8 cellular contexts compared by ENCODE assay signal in genomic region chr11:65662247-65662801, GRCh38. TPM values are rescaled to one million over a fixed set of nuclear protein-coding genes. Genes with fewer than 3 reads are reported as not detected.
A peak's percentile ranks its signal among the peaks of the same experiment; 100 is the strongest.
DNase-seq lines count a peak whose midpoint lies in the region; ATAC-seq lines count a peak whose summit lies in the region.

No MANE protein-coding gene starts in this region.

- H3K9me3 ChIP-seq in naive thymus-derived CD4-positive, alpha-beta T cell (ENCODE audit: control insufficient read depth in 2 of 3, low read length in 3 of 3) = no peaks in the 10 kb centered on the region

- no peaks in the 10 kb centered on the region for H3K36me3 Mint-ChIP-seq in IgD-negative memory B cell
- H3K36me3 Mint-ChIP-seq in naive thymus-derived CD4-positive, alpha-beta T cell = peaks cover 10 to 22% (median 18%) of the 10 kb centered on the region in 5 donors

- H3K4me1 ChIP-seq in naive thymus-derived CD4-positive, alpha-beta T cell (ENCODE audit: control insufficient read depth in 2 of 2, insufficient read depth in 2 of 2, low read length in 2 of 2) = peaks cover 20 to 33% of the 10 kb centered on the region in 2 donors

- peak overlapping the region; percentile 98 for H3K27ac ChIP-seq in cingulate gyrus (ENCODE audit: low read depth, low read length)
- peak overlapping the region; percentile 99 for H3K27ac ChIP-seq in naive thymus-derived CD4-positive, alpha-beta T cell (ENCODE audit: low read depth, low read length)

- intact Hi-C loops in naive thymus-derived CD4-positive, alpha-beta T cell (cut with micrococcal nuclease) = loop anchor here (1.0 to 2.0 kb wide), 4 partner anchors 9 to 196 kb away; partner anchors contain the start of genes CFL1 (in 2 of the 2) and KAT5 (in 1 of the 2)

- H3K4me3 Mint-ChIP-seq in IgD-negative memory B cell = peak overlapping the region; percentile 84 to 93 (median 90)
- H3K4me3 Mint-ChIP-seq in naive thymus-derived CD4-positive, alpha-beta T cell = peak overlapping the region; percentile 69 to 91 (median 84)

- H3K9me3 Mint-ChIP-seq in IgD-negative memory B cell = no peaks in the 10 kb centered on the region
- no peaks in the 10 kb centered on the region for H3K9me3 Mint-ChIP-seq in naive thymus-derived CD4-positive, alpha-beta T cell

- CTCF ChIA-PET in naive thymus-derived CD4-positive, alpha-beta T cell (lab: Charles Lee) = interaction anchor here (0.7 to 0.9 kb wide), 2 partner anchors 8 to 47 kb away, joined by 3 read pairs; partner anchors contain the start of gene PCNX3

- H3K4me3 ChIP-seq in naive thymus-derived CD4-positive, alpha-beta T cell (ENCODE audit: low read length) = peak overlapping the region; percentile 85

- DNase-seq in naive thymus-derived CD4-positive, alpha-beta T cell = no peak
- DNase-seq in AG08396 (ENCODE audit: low spot score) (no peak), GF-D8 (lab: John Stamatoyannopoulos, UW) (no peak), cortex of kidney (lab: John Stamatoyannopoulos, UW) (no peak)

- peak; percentile 11 for ATAC-seq in GM18868 (IDR thresholded peaks at IDR 0.05; ENCODE audit: unreplicated experiment)
- ATAC-seq in naive thymus-derived CD4-positive, alpha-beta T cell = no peak
- ATAC-seq in HG03469 (IDR thresholded peaks at IDR 0.05; ENCODE audit: unreplicated experiment) = no peak

- peaks cover 5 to 8% (median 7%) of the 10 kb centered on the region in 3 donors for H3K4me1 Mint-ChIP-seq in IgD-negative memory B cell
- peaks cover 15 to 46% (median 36%) of the 10 kb centered on the region in 7 donors for H3K4me1 Mint-ChIP-seq in naive thymus-derived CD4-positive, alpha-beta T cell

- H3K27me3 Mint-ChIP-seq in IgD-negative memory B cell = no peaks in the 10 kb centered on the region
- H3K27me3 Mint-ChIP-seq in naive thymus-derived CD4-positive, alpha-beta T cell = no peaks in the 10 kb centered on the region

- H3K27ac Mint-ChIP-seq in IgD-negative memory B cell = peak overlapping the region; percentile 64 to 82 (median 76)
- H3K27ac Mint-ChIP-seq in naive thymus-derived CD4-positive, alpha-beta T cell = peak overlapping the region in 8 of 9 donors; percentile 70 to 93 (median 83)

- POLR2A ChIA-PET in naive thymus-derived CD4-positive, alpha-beta T cell (lab: Charles Lee) = interaction anchor here (0.6 to 4.9 kb wide), 20 partner anchors 7 to 240 kb away, joined by 3 to 88 read pairs (median 4); partner anchors contain the start of genes CFL1, EHBP1L1, FAM89B and KAT5

- H3K27me3 ChIP-seq in naive thymus-derived CD4-positive, alpha-beta T cell (ENCODE audit: control insufficient read depth in 2 of 2, insufficient read depth in 2 of 2, low read length in 2 of 2) = no peaks in the 10 kb centered on the region

- peaks cover 21 to 49% (median 21%) of the 10 kb centered on the region in 3 experiments for H3K36me3 ChIP-seq in naive thymus-derived CD4-positive, alpha-beta T cell (ENCODE audit: control insufficient read depth in 2 of 3, insufficient read depth in 3 of 3, low read length in 3 of 3)

RNA-seq across cellular contexts. Expression of gene RELA, which starts 0.4 kb away (rescaled TPM):
- 66.7 TPM for polyA plus RNA-seq in IgD-negative memory B cell
- total RNA-seq in naive thymus-derived CD4-positive, alpha-beta T cell = 100 to 1,000 TPM; 106 to 303 (median 165) TPM
- polyA plus RNA-seq in naive thymus-derived CD4-positive, alpha-beta T cell = 10 to 100 TPM; 54.6 to 73.0 TPM

RNA-seq across cellular contexts. Expression of gene SIPA1, which starts 24.4 kb away (rescaled TPM):
- polyA plus RNA-seq in IgD-negative memory B cell = 253 TPM
- total RNA-seq in naive thymus-derived CD4-positive, alpha-beta T cell = 100 to 1,000 TPM; 145 to 249 (median 198) TPM
- 100 to 1,000 TPM in 1 of 2 donors, 10 to 100 TPM in 1; 90.3 to 184 TPM for polyA plus RNA-seq in naive thymus-derived CD4-positive, alpha-beta T cell

RNA-seq across cellular contexts. Expression of gene PCNX3, which starts 46.7 kb away (rescaled TPM):
- 6.8 TPM for polyA plus RNA-seq in IgD-negative memory B cell
- 10 to 100 TPM; 50.4 to 64.9 (median 56.6) TPM for total RNA-seq in naive thymus-derived CD4-positive, alpha-beta T cell
- 1 to 10 TPM; 2.2 to 7.9 TPM for polyA plus RNA-seq in naive thymus-derived CD4-positive, alpha-beta T cell

RNA-seq across cellular contexts. Expression of gene MAP3K11, which starts 48.3 kb away (rescaled TPM):
- polyA plus RNA-seq in IgD-negative memory B cell = 26.5 TPM
- 10 to 100 TPM; 63.3 to 91.1 (median 88.2) TPM for total RNA-seq in naive thymus-derived CD4-positive, alpha-beta T cell
- 10 to 100 TPM; 12.1 to 21.6 TPM for polyA plus RNA-seq in naive thymus-derived CD4-positive, alpha-beta T cell

RNA-seq across cellular contexts. Expression of gene KAT5, which starts 49.7 kb away (rescaled TPM):
- 62.6 TPM for polyA plus RNA-seq in IgD-negative memory B cell
- 100 to 1,000 TPM in 4 of 5 experiments, 10 to 100 TPM in 1; 68.6 to 133 (median 113) TPM for total RNA-seq in naive thymus-derived CD4-positive, alpha-beta T cell
- 10 to 100 TPM; 36.8 to 56.8 TPM for polyA plus RNA-seq in naive thymus-derived CD4-positive, alpha-beta T cell
